Comparison of ENCODE assay signal across 8 cellular contexts in genomic region chr19:57435062-57435978, GRCh38. TPM values are rescaled to one million over a fixed set of nuclear protein-coding genes. Genes with fewer than 3 reads are reported as not detected.
DNase-seq lines count a peak whose midpoint lies in the region; ATAC-seq and TF ChIP-seq lines count a peak whose summit lies in the region.

Gene ZNF749 (plus strand): TSS chr19:57435325. CDS start chr19:57435579, 254 bp downstream.

- peak within 1 kb of the TSS in 7 of 8 donors; percentile 39 to 78 (median 61) for H3K27ac ChIP-seq in spleen

- peaks cover 15 to 32% (median 20%) of the 10 kb centered on the region in 6 donors for H3K4me1 ChIP-seq in spleen

- H3K27me3 ChIP-seq in spleen (replicated peaks in 1 of 7), result no peaks in the 10 kb centered on the region

- H3K4me3 ChIP-seq in AG10803 (ENCODE audit: low read length) (peak within 1 kb of the TSS; percentile 91), spleen (peak within 1 kb of the TSS; percentile 85 to 98 (median 93))

- DNase-seq in AG10803 (ENCODE audit: low read depth) (peak; percentile 97), NCI-H446 (lab: John Stamatoyannopoulos, UW) (peak; percentile 96 to 98), iris pigment epithelial cell (ENCODE audit: low read depth) (peak; percentile 98), spleen (peak; percentile 96)
- DNase-seq in activated CD4-positive, CD25-positive, alpha-beta regulatory T cell (lab: John Stamatoyannopoulos, UW), result peak; percentile 89 to 93 (median 90)
- DNase-seq in central memory CD4-positive, alpha-beta T cell, result peak; percentile 95

- intact Hi-C loops in spleen (cut with DNase I; ENCODE audit: low total_unique reads), result no loop called here

- no peak for TF ChIP-seq POLR2A in spleen (IDR thresholded peaks at IDR 0.05)

- WGBS in spleen, 5 donors, result 0 to 1% (median 0%) methylated on average over 53 to 61 of the region's 61 CpGs

- H3K36me3 ChIP-seq in spleen, result peaks cover 0 to 26% (median 4%) of the 10 kb centered on the region in 6 donors

- H3K9me3 ChIP-seq in spleen, result peaks cover 0 to 18% (median 5%) of the 10 kb centered on the region in 8 donors

- TF ChIP-seq CTCF in AG10803 (conservative IDR thresholded peaks at IDR 0.05; ENCODE audit: low read length), result no peak
- peak in 1 of 11 experiments; percentile 19 for TF ChIP-seq CTCF in spleen (IDR thresholded peaks at IDR 0.05 in 8 of 11, conservative IDR thresholded peaks at IDR 0.05 in 3 of 11)

- ATAC-seq in GM19043 (IDR thresholded peaks at IDR 0.05; ENCODE audit: low read depth, unreplicated experiment) (peak; percentile 94), HG03354 (IDR thresholded peaks at IDR 0.05; ENCODE audit: poor library complexity, severe bottlenecking, unreplicated experiment) (peak; percentile 98)

RNA-seq across cellular contexts. Expression of gene ZNF749, which starts in this region (rescaled TPM):
- 10 to 100 TPM in 4 of 7 donors, 1 to 10 TPM in 3; 7.3 to 15.4 (median 10.8) TPM for total RNA-seq in spleen
- 1 to 10 TPM; 2.7 to 9.4 (median 5.4) TPM for polyA plus RNA-seq in spleen

Comparison
In these comparisons a context has a peak if more than half of its experiments do, and no peak if none do; other contexts are left out.
1. Peak in every context shown above with its lines: DNase-seq, ATAC-seq, H3K4me3 ChIP-seq and H3K27ac ChIP-seq.